ENCODE assay signal across 29 cellular contexts in the genomic region with DNA sequence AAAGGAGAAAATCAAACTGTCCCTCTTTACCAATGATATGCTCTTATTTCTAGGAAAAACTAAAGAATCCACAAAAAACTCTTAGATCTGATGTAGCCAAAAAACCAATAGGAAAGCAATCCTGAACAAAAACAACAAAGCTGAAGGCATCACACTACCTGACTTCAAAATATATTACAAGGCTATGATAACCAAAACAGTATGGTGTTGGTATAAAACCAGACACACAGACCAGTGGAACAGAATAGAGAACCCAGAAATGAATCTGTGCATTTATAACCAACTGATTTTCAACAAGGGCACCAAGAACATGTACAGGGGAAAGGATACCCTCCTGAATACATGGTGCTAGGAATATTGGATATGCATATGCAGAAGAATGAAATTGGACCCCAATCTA.
"Had no signal": no experiment of that assay in that cellular context is flagged by ENCODE, and none has a peak within 500 bp of the region (broad histone marks: within the 10 kb centered on the region; RNA-seq: fewer than 3 reads in every experiment).

No MANE protein-coding gene starts in this region.

- H3K9me3 ChIP-seq: thyroid gland had no signal

- H3K27me3 ChIP-seq: neural progenitor cell, ovary, right lobe of liver, sigmoid colon, stomach, thyroid gland, tibial nerve, upper lobe of left lung, vagina had no signal

- DNase-seq: natural killer cell; occipital lobe; ovary; posterior cingulate gyrus; psoas muscle; right cardiac atrium; right lobe of liver; sigmoid colon; small intestine; stimulated activated CD4-positive, alpha-beta T cell treated with anti-CD3 and anti-CD28 coated beads, Interleukin-15, amount 100 ng/mL, for 24 hours; stimulated activated CD4-positive, alpha-beta T cell treated with anti-CD3 and anti-CD28 coated beads, Interleukin-2, amount 100 ng/mL, for 24 hours; stimulated activated CD4-positive, alpha-beta T cell treated with anti-CD3 and anti-CD28 coated beads, Interleukin-2, amount 100 ng/mL, for 48 hours; stimulated activated CD4-positive, alpha-beta T cell treated with anti-CD3 and anti-CD28 coated beads, Interleukin-4, amount 100 ng/mL, for 24 hours; stimulated activated naive B cell treated with anti-CD40 and anti-IgM and Interleukin-4, amounts not matched to agents 10 μg/mL and 1 μg/mL and 100 μg/mL, for 72 hours; stimulated activated naive CD4-positive, alpha-beta T cell treated with Interleukin-2 at 50 U/mL for 16 hours; stomach; thyroid gland; trophoblast cell; upper lobe of left lung had no signal

- H2AFZ ChIP-seq: neural progenitor cell, parathyroid adenoma had no signal

- H3K9ac ChIP-seq: neural progenitor cell, parathyroid adenoma had no signal

- H3K27me3 Mint-ChIP-seq: progenitor cell of endocrine pancreas; stimulated activated naive B cell treated with anti-CD40 and anti-IgM and Interleukin-4, amounts not matched to agents 10 μg/mL and 1 μg/mL and 100 μg/mL, for 72 hours; stimulated activated naive CD8-positive, alpha-beta T cell treated with anti-CD3 and anti-CD28 coated beads, Interleukin-15, Interleukin-2, amounts not matched to agents 100 ng/mL and 50 ng/mL, for 24 hours had no signal

- H3K4me1 ChIP-seq: neural progenitor cell, parathyroid adenoma, psoas muscle, right lobe of liver, sigmoid colon, stomach, tibial nerve, upper lobe of left lung, vagina had no signal

- H3K36me3 ChIP-seq: ovary had no signal

- H3K4me1 Mint-ChIP-seq: nephron, neural progenitor cell had no signal

- H3K4me3 ChIP-seq: neural progenitor cell, ovary, psoas muscle, right lobe of liver, sigmoid colon, stomach, thoracic aorta, thyroid gland, tibial nerve, upper lobe of left lung, vagina had no signal

- ATAC-seq: natural killer cell; psoas muscle; right cardiac atrium; right lobe of liver; stimulated activated effector memory CD8-positive, alpha-beta T cell treated with anti-CD3 and anti-CD28 coated beads, Interleukin-12 subunit alpha, Interleukin-12 subunit beta, amount 100 ng/mL, for 72 hours; stimulated activated naive B cell treated with anti-CD40 and anti-IgM and Interleukin-4, amounts not matched to agents 10 μg/mL and 1 μg/mL and 100 μg/mL, for 72 hours had no signal

- FAIRE-seq: small intestine, urothelium cell line had no signal

- H3K4me3 Mint-ChIP-seq: natural killer cell; nephron; neural progenitor cell; stimulated activated effector memory CD8-positive, alpha-beta T cell treated with anti-CD3 and anti-CD28 coated beads, Interleukin-12 subunit alpha, Interleukin-12 subunit beta, amount 100 ng/mL, for 72 hours; stimulated activated naive B cell treated with anti-CD40 and anti-IgM and Interleukin-4, amounts not matched to agents 10 μg/mL and 1 μg/mL and 100 μg/mL, for 72 hours; stimulated activated naive CD8-positive, alpha-beta T cell treated with anti-CD3 and anti-CD28 coated beads, Interleukin-15, Interleukin-2, amounts not matched to agents 100 ng/mL and 50 ng/mL, for 24 hours had no signal

- H3K27ac ChIP-seq: neural progenitor cell, ovary, parathyroid adenoma, psoas muscle, right lobe of liver, sigmoid colon, stomach, thoracic aorta, thyroid gland, tibial nerve, upper lobe of left lung, vagina had no signal

- H3K4me2 ChIP-seq: neural progenitor cell had no signal

- H3K27ac Mint-ChIP-seq: natural killer cell; nephron; neural progenitor cell; progenitor cell of endocrine pancreas; stimulated activated effector memory CD8-positive, alpha-beta T cell treated with anti-CD3 and anti-CD28 coated beads, Interleukin-12 subunit alpha, Interleukin-12 subunit beta, amount 100 ng/mL, for 72 hours; stimulated activated naive B cell treated with anti-CD40 and anti-IgM and Interleukin-4, amounts not matched to agents 10 μg/mL and 1 μg/mL and 100 μg/mL, for 72 hours; stimulated activated naive CD8-positive, alpha-beta T cell treated with anti-CD3 and anti-CD28 coated beads, Interleukin-15, Interleukin-2, amounts not matched to agents 100 ng/mL and 50 ng/mL, for 24 hours had no signal
